3 cellular contexts compared by ENCODE assay signal in genomic region chr10:47870887-47871286, GRCh38. TPM values are rescaled to one million over a fixed set of nuclear protein-coding genes. Genes with fewer than 3 reads are reported as not detected.
"Had no signal": no experiment of that assay in that cellular context is flagged by ENCODE, and none has a peak within 500 bp of the region (broad histone marks: within the 10 kb centered on the region; RNA-seq: fewer than 3 reads in every experiment).

No MANE protein-coding gene starts in this region.

RNA-seq across cellular contexts. Expression of gene NPY4R2, which starts 47.6 kb away (rescaled TPM):
- total RNA-seq: GM23248, GM23338, H1 had no signal
